17 cellular contexts compared by ENCODE assay signal in the genomic region with DNA sequence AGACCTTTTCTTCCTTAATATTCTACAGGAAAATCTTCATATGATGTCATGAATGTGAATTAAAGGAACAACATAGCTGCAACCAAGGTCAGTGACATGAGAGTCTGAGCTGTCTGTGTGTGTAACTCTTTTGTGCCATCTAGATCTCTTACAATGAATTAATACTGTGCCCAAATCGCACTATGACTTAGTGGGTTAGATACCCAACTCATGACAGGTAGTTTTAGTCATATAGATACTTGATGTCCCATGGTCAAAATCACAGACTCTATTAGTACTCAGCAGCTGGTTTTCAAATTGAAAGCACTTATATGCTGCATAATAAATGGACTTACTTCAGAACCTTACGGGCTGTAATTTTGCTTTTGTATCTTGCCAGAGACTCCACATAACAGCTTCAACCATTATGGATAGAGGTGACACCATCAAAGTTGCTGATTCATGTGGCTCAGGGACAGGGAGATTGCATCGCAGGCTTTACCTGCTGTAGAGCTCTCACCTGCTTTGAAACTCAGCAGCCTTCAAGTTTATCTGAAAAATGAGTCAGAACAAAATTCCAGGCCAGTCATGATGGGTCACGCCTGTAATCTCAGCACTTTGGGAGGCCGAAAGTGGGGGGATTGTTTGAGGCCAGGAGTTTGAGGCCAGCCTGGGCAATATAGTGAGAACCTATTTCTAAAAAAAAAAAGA. TPM values are rescaled to one million over a fixed set of nuclear protein-coding genes. Genes with fewer than 3 reads are reported as not detected.
A peak's percentile ranks its signal among the peaks of the same experiment; 100 is the strongest.
DNase-seq lines count a peak whose midpoint lies in the region; ATAC-seq and TF ChIP-seq lines count a peak whose summit lies in the region.
"Had no signal": no experiment of that assay in that cellular context is flagged by ENCODE, and none has a peak within 500 bp of the region (broad histone marks: within the 10 kb centered on the region; RNA-seq: fewer than 3 reads in every experiment).

No MANE protein-coding gene starts in this region.

- H3K27me3 ChIP-seq in foreskin keratinocyte = no peaks in the 10 kb centered on the region

- no peak overlapping the region for H3K4me3 Mint-ChIP-seq in stimulated activated naive CD8-positive, alpha-beta T cell treated with anti-CD3 and anti-CD28 coated beads, Interleukin-15, amount 100 ng/mL, for 72 hours
- no peak overlapping the region for H3K4me3 Mint-ChIP-seq in T-helper 17 cell

- H3K27ac Mint-ChIP-seq in stimulated activated naive CD8-positive, alpha-beta T cell treated with anti-CD3 and anti-CD28 coated beads, Interleukin-15, amount 100 ng/mL, for 72 hours = no peak overlapping the region
- H3K27ac Mint-ChIP-seq in T-helper 17 cell = peak overlapping the region; percentile 37

- no peak overlapping the region for H3K27ac ChIP-seq in foreskin keratinocyte
- H3K27ac ChIP-seq: C4-2B had no signal

- no peaks in the 10 kb centered on the region for H3K9me3 ChIP-seq in T-helper 17 cell (ENCODE audit: control insufficient read depth, low read length, poor library complexity, severe bottlenecking)

- DNase-seq in stimulated activated naive CD8-positive, alpha-beta T cell treated with anti-CD3 and anti-CD28 coated beads, Interleukin-15, amount 100 ng/mL, for 72 hours = no peak
- DNase-seq in stimulated activated naive CD8-positive, alpha-beta T cell treated with anti-CD3 and anti-CD28 coated beads, Interleukin-15, Interleukin-2, amounts not matched to agents 100 U/mL and 50 U/mL, for 24 hours = no peak
- no peak for DNase-seq in T-helper 17 cell
- peak in 1 of 2 donors; percentile 73 for DNase-seq in foreskin keratinocyte
- no peak for DNase-seq in activated effector memory CD4-positive, alpha-beta T cell treated with Interleukin-2 at 50 U/mL for 16 hours
- no peak for DNase-seq in OCI-M1 (lab: John Stamatoyannopoulos, UW)
- no peak for DNase-seq in SIG-M5 treated with dmso at 0.1 percent for 504 hours (lab: John Stamatoyannopoulos, UW; ENCODE audit: unreplicated experiment)
- DNase-seq: AML-193, DMS79, KBM-7, NCI-H1105 treated with DMSO at 0.1 percent for 48 hours, NCI-H1694 treated with DMSO at 0.1 percent for 48 hours, NCI-H226, NCI-H524, SHP77 treated with DMSO at 0.1 percent for 48 hours had no signal

- peaks cover 57% of the 10 kb centered on the region for H3K27me3 Mint-ChIP-seq in stimulated activated naive CD8-positive, alpha-beta T cell treated with anti-CD3 and anti-CD28 coated beads, Interleukin-15, amount 100 ng/mL, for 72 hours
- H3K27me3 Mint-ChIP-seq in T-helper 17 cell = no peaks in the 10 kb centered on the region

- H3K4me1 ChIP-seq in foreskin keratinocyte = peaks cover 7% of the 10 kb centered on the region

- peaks cover 14 to 15% of the 10 kb centered on the region in 2 donors for H3K9me3 Mint-ChIP-seq in stimulated activated naive CD8-positive, alpha-beta T cell treated with anti-CD3 and anti-CD28 coated beads, Interleukin-15, amount 100 ng/mL, for 72 hours

- peaks cover under 1% of the 10 kb centered on the region for H3K4me1 Mint-ChIP-seq in stimulated activated naive CD8-positive, alpha-beta T cell treated with anti-CD3 and anti-CD28 coated beads, Interleukin-15, amount 100 ng/mL, for 72 hours
- peaks cover 20% of the 10 kb centered on the region for H3K4me1 Mint-ChIP-seq in T-helper 17 cell

- TF ChIP-seq CTCF in foreskin keratinocyte (conservative IDR thresholded peaks at IDR 0.05) = no peak

- peak; percentile 59 for ATAC-seq in stimulated activated naive CD8-positive, alpha-beta T cell treated with anti-CD3 and anti-CD28 coated beads, Interleukin-15, amount 100 ng/mL, for 72 hours
- no peak for ATAC-seq in stimulated activated naive CD8-positive, alpha-beta T cell treated with anti-CD3 and anti-CD28 coated beads, Interleukin-15, Interleukin-2, amounts not matched to agents 100 U/mL and 50 U/mL, for 24 hours
- ATAC-seq in T-helper 17 cell (no peak), foreskin keratinocyte (peak; percentile 75)
- ATAC-seq: SK-N-SH treated with all-trans-retinoic acid at 6 μM for 48 hours had no signal

- H3K36me3 Mint-ChIP-seq in T-helper 17 cell (ENCODE audit: low read depth) = no peaks in the 10 kb centered on the region

RNA-seq across cellular contexts. Expression of a gene that starts 12.3 kb away (rescaled TPM):
- total RNA-seq in T-helper 17 cell (1 to 10 TPM; 4.4 to 6.9 TPM), foreskin keratinocyte (6.1 and 7.1 TPM in 2 replicates)
- 1.4 TPM in 2 replicates for polyA plus RNA-seq in foreskin keratinocyte

RNA-seq across cellular contexts. Expression of a gene that starts 12.6 kb away (rescaled TPM):
- total RNA-seq in T-helper 17 cell (under 1 TPM in 1 of 2 donors, not detected in 1; 0.45 TPM), foreskin keratinocyte (2.3 and 4.0 TPM in 2 replicates)
- polyA plus RNA-seq in foreskin keratinocyte = 2.5 and 3.8 TPM in 2 replicates

RNA-seq across cellular contexts. Expression of a gene that starts 34.0 kb away (rescaled TPM):
- total RNA-seq in T-helper 17 cell = 10 to 100 TPM; 46.4 to 63.1 TPM
- total RNA-seq in foreskin keratinocyte = 0.74 and 0.85 TPM in 2 replicates
- 0.56 and 0.76 TPM in 2 replicates for polyA plus RNA-seq in foreskin keratinocyte

Comparison
In these comparisons a context has a peak if more than half of its experiments do, and no peak if none do; other contexts are left out.
1. ATAC-seq: peak in stimulated activated naive CD8-positive, alpha-beta T cell treated with anti-CD3 and anti-CD28 coated beads, Interleukin-15, amount 100 ng/mL, for 72 hours (single experiment) and foreskin keratinocyte (single experiment); none in stimulated activated naive CD8-positive, alpha-beta T cell treated with anti-CD3 and anti-CD28 coated beads, Interleukin-15, Interleukin-2, amounts not matched to agents 100 U/mL and 50 U/mL, for 24 hours (single experiment) and T-helper 17 cell (single experiment).
2. RNA of a gene that starts 34.0 kb away (total RNA-seq): 46.4 to 63.1 TPM in T-helper 17 cell; 0.74 to 0.85 TPM in foreskin keratinocyte; every median in the first group is over 10 times any median in the second.